8 cellular contexts compared by ENCODE assay signal in genomic region chr1:53944469-53945182, GRCh38. TPM values are rescaled to one million over a fixed set of nuclear protein-coding genes. Genes with fewer than 3 reads are reported as not detected.
DNase-seq lines count a peak whose midpoint lies in the region; ATAC-seq and TF ChIP-seq lines count a peak whose summit lies in the region.

No MANE protein-coding gene starts in this region.

- peaks cover 10% of the 10 kb centered on the region for H3K27me3 Mint-ChIP-seq in endothelial cell (ENCODE audit: unreplicated experiment)

- H3K23ac ChIP-seq in neuronal stem cell (ENCODE audit: low read depth, low read length, poor library complexity) = no peak overlapping the region

- no peaks in the 10 kb centered on the region for H3K9me3 Mint-ChIP-seq in endothelial cell (ENCODE audit: unreplicated experiment)

- no peak overlapping the region for H2AK5ac ChIP-seq in neuronal stem cell (ENCODE audit: low read depth, low read length)

- H3K27ac Mint-ChIP-seq in endothelial cell (ENCODE audit: unreplicated experiment) = no peak overlapping the region

- no peak overlapping the region for H2BK5ac ChIP-seq in neuronal stem cell (ENCODE audit: low read length)

- no peak overlapping the region for H2BK15ac ChIP-seq in neuronal stem cell (ENCODE audit: low read length)

- no peak overlapping the region for H3K14ac ChIP-seq in neuronal stem cell (ENCODE audit: low read length)

- peaks cover 4 to 11% of the 10 kb centered on the region in 2 donors for H3K4me1 ChIP-seq in neuronal stem cell (ENCODE audit: control insufficient read depth in 2 of 2, insufficient read depth in 1 of 2, low read depth in 1 of 2, low read length in 2 of 2)

- H3K4ac ChIP-seq in neuronal stem cell (ENCODE audit: low read length) = no peak overlapping the region

- in situ Hi-C loops in GM13977 (cut with MboI; ENCODE audit: low pct_unique_long_range_greater_than_20kb, low sequenced_read_pairs, unreplicated experiment) = no loop called here

- H3K27me3 ChIP-seq in neuronal stem cell (ENCODE audit: control insufficient read depth in 3 of 3, insufficient read depth in 3 of 3, low read depth in 1 of 3, low read length in 3 of 3) = no peaks in the 10 kb centered on the region

- H3K9me3 ChIP-seq in neuronal stem cell (replicated peaks in 1 of 2; ENCODE audit: control insufficient read depth in 2 of 2, insufficient read depth in 1 of 2, low read depth in 1 of 2, low read length in 2 of 2) = peaks cover 0 to 5% of the 10 kb centered on the region in 2 donors

- no peak overlapping the region for H3K18ac ChIP-seq in neuronal stem cell (ENCODE audit: low read length)

- H3K4me3 Mint-ChIP-seq in endothelial cell (ENCODE audit: unreplicated experiment) = peak overlapping the region; percentile 95

- peak overlapping the region; percentile 92 to 97 for H3K4me3 ChIP-seq in neuronal stem cell (ENCODE audit: low read length in 2 of 2)

- peaks cover 10% of the 10 kb centered on the region for H3K36me3 Mint-ChIP-seq in endothelial cell (ENCODE audit: low read depth, unreplicated experiment)

- ATAC-seq in GM21723 (IDR thresholded peaks at IDR 0.05; ENCODE audit: unreplicated experiment) (no peak), GM19035 (IDR thresholded peaks at IDR 0.05; ENCODE audit: unreplicated experiment) (no peak)

- peaks cover 6% of the 10 kb centered on the region for H3K79me1 ChIP-seq in neuronal stem cell (ENCODE audit: low read depth, low read length)

- WGBS in neuronal stem cell (ENCODE audit: extremely low coverage in 2 of 2, insufficient read length in 2 of 2, insufficient replicate concordance in 1 of 2), 2 donors = no CpG with 5 or more reads among the region's 20 CpGs

- H2BK120ac ChIP-seq in neuronal stem cell (ENCODE audit: low read depth, low read length) = no peak overlapping the region

- peaks cover 24% of the 10 kb centered on the region for H3K4me1 Mint-ChIP-seq in endothelial cell (ENCODE audit: unreplicated experiment)

- H3K4me2 ChIP-seq in neuronal stem cell (ENCODE audit: insufficient read depth, low read length, poor library complexity, severe bottlenecking) = peak overlapping the region; percentile 72

- DNase-seq in DMS 273 (lab: John Stamatoyannopoulos, UW; ENCODE audit: unreplicated experiment) (peak; percentile 65), DMS 273 treated with DMSO at 0.1 percent for 48 hours (lab: John Stamatoyannopoulos, UW) (no peak), RKO (ENCODE audit: low spot score) (peak; percentile 22), endothelial cell (ENCODE audit: low spot score) (no peak), neuronal stem cell (ENCODE audit: low spot score) (no peak), GM13977 (ENCODE audit: low spot score) (no peak)

- no peak overlapping the region for H4K91ac ChIP-seq in neuronal stem cell (ENCODE audit: low read depth, low read length, poor library complexity)

- peak overlapping the region; percentile 37 for H3K9ac ChIP-seq in neuronal stem cell (ENCODE audit: low read depth, low read length, poor library complexity)

- peaks cover 0 to 27% of the 10 kb centered on the region in 2 donors for H3K36me3 ChIP-seq in neuronal stem cell (replicated peaks in 1 of 2; ENCODE audit: control insufficient read depth in 2 of 2, insufficient read depth in 2 of 2, low read length in 2 of 2)

- no peak overlapping the region for H3K27ac ChIP-seq in neuronal stem cell (replicated peaks; ENCODE audit: low read length)

- no peak overlapping the region for H4K8ac ChIP-seq in neuronal stem cell (ENCODE audit: low read depth, low read length)

- H2BK12ac ChIP-seq in neuronal stem cell (ENCODE audit: low read length) = no peak overlapping the region

- peak overlapping the region; percentile 98 for H2AFZ ChIP-seq in neuronal stem cell (ENCODE audit: low read length)

- TF ChIP-seq CTCF in endothelial cell (IDR thresholded peaks at IDR 0.05; ENCODE audit: unreplicated experiment) (no peak), GM13977 (IDR thresholded peaks at IDR 0.05; ENCODE audit: extremely low read depth, insufficient read depth, missing control alignments) (no peak)

RNA-seq across cellular contexts. Expression of gene IFT25, which starts 0.9 kb away (rescaled TPM):
- total RNA-seq in endothelial cell (ENCODE audit: unreplicated experiment) = 27.7 TPM
- 49.8 TPM for polyA plus RNA-seq in neuronal stem cell (2013, experiment 1 of 2)
- 49.9 TPM for polyA plus RNA-seq in neuronal stem cell (2013, experiment 2 of 2)

RNA-seq across cellular contexts. Expression of gene LRRC42, which starts 1.5 kb away (rescaled TPM):
- total RNA-seq in endothelial cell (ENCODE audit: unreplicated experiment) = 43.6 TPM
- 46.8 TPM for polyA plus RNA-seq in neuronal stem cell (2013, experiment 1 of 2)
- polyA plus RNA-seq in neuronal stem cell (2013, experiment 2 of 2) = 45.9 TPM

RNA-seq across cellular contexts. Expression of gene DIO1, which starts 50.6 kb away (rescaled TPM):
- total RNA-seq in endothelial cell (ENCODE audit: unreplicated experiment) = not detected
- 0.03 TPM for polyA plus RNA-seq in neuronal stem cell (2013, experiment 1 of 2)
- not detected for polyA plus RNA-seq in neuronal stem cell (2013, experiment 2 of 2)

RNA-seq across cellular contexts. Expression of gene YIPF1, which starts 55.0 kb away (rescaled TPM):
- total RNA-seq in endothelial cell (ENCODE audit: unreplicated experiment) = 26.3 TPM
- 35.2 TPM for polyA plus RNA-seq in neuronal stem cell (2013, experiment 1 of 2)
- polyA plus RNA-seq in neuronal stem cell (2013, experiment 2 of 2) = 34.2 TPM

Comparison
In these comparisons a context has a peak if more than half of its experiments do, and no peak if none do; other contexts are left out.
1. DNase-seq: peak in DMS 273 (single experiment) and RKO (single experiment); none in DMS 273 treated with DMSO at 0.1 percent for 48 hours (single experiment), endothelial cell (single experiment), neuronal stem cell (single experiment) and GM13977 (single experiment).